ENCODE assay signal across 8 cellular contexts in the genomic region with DNA sequence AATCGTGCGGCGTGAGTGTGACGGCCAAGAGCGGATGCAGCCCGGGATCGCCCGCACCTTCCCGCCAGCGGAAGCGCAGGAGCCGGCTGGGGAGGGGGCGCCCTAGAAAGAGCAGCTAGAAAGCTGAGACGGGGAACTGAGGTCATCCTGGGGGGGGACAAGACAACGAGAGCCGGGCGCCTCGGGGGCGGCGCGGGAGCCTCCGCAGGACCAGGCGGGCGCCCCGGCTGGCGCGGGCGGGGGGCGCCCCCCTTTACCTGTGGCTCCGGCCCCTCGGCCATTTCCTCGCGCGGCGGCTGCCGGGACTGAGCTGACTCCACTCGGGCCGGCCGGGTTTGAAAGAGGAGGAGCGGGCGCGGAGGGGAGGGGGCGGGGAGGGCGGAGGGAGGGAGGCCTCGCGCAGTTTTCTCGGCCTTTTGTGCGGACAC. TPM values are rescaled to one million over a fixed set of nuclear protein-coding genes. Genes with fewer than 3 reads are reported as not detected.
DNase-seq lines count a peak whose midpoint lies in the region; ATAC-seq, FAIRE-seq and TF ChIP-seq lines count a peak whose summit lies in the region.
"Not testable (repeated sequence)": the region's sequence is repeated elsewhere in the genome, so short reads cannot be mapped to it uniquely, and the experiment has no call there.

No MANE protein-coding gene starts in this region.

- H3K4me3 ChIP-seq in HEK293 (ENCODE audit: low read depth, low read length) = peak overlapping the region; percentile 59
- peak overlapping the region; percentile 83 for H3K4me3 ChIP-seq in MG63
- peak overlapping the region; percentile 91 for H3K4me3 ChIP-seq in GM12878
- peak overlapping the region; percentile 93 for H3K4me3 ChIP-seq in thoracic aorta

- H3K4me1 ChIP-seq in HEK293 (ENCODE audit: control insufficient read depth, insufficient read depth, low read length) (peaks cover 15% of the 10 kb centered on the region), thoracic aorta (ENCODE audit: control insufficient read depth in 1 of 2, low read depth in 2 of 2) (peaks cover 4 to 23% of the 10 kb centered on the region in 2 donors)
- not testable (repeated sequence) for H3K4me1 ChIP-seq in GM12878 (ENCODE audit: control insufficient read depth, insufficient read depth, low read length)

- H3K9me3 Mint-ChIP-seq in natural killer cell = not testable (repeated sequence)

- peak overlapping the region; percentile 80 for H3K9ac ChIP-seq in GM12878 (ENCODE audit: control insufficient read depth, insufficient read depth, low read length)

- not testable (repeated sequence) for H3K27me3 ChIP-seq in MG63; GM12878 (replicated peaks in 1 of 2; ENCODE audit: control insufficient read depth in 2 of 2, insufficient read depth in 2 of 2, low read length in 1 of 2); thoracic aorta (replicated peaks; ENCODE audit: insufficient read depth)

- peak overlapping the region; percentile 90 for H3K4me3 Mint-ChIP-seq in natural killer cell

- not testable (repeated sequence) for H2AFZ ChIP-seq in GM12878 (ENCODE audit: control insufficient read depth, low read depth, low read length)

- RAD21 ChIA-PET in GM12878 (lab: Charles Lee; ENCODE audit: unreplicated experiment) = interaction anchor here (1.1 to 1.4 kb wide), 2 partner anchors 47 to 346 kb away, joined by 3 to 6 read pairs; no protein-coding TSS in a partner anchor

- 2% methylated on average over 22 of the region's 48 CpGs for WGBS in GM12878 (ENCODE audit: insufficient coverage, insufficient replicate concordance, low lambda C conversion rate, missing lambda C conversion rate)

- peaks cover 49% of the 10 kb centered on the region for H3K79me2 ChIP-seq in GM12878 (ENCODE audit: control insufficient read depth, insufficient read depth, low read length)

- ATAC-seq in GM12878 (peak; percentile 71), Right ventricle myocardium superior (ENCODE audit: poor library complexity) (peak; percentile 82), natural killer cell (peak; percentile 46 to 59 (median 48)), thoracic aorta (ENCODE audit: insufficient number of reproducible peaks, low FRiP score, low read depth) (peak; percentile 32)

- peak overlapping the region; percentile 68 to 80 for H3K27ac Mint-ChIP-seq in natural killer cell

- TF ChIP-seq EP300 in GM12878 (IDR thresholded peaks at IDR 0.05; ENCODE audit: borderline replicate concordance in 1 of 2, control insufficient read depth in 1 of 2, low read depth in 2 of 2, low read length in 2 of 2) = not testable (repeated sequence)

- not testable (repeated sequence) for TF ChIP-seq RAD21 in GM12878 (IDR thresholded peaks at IDR 0.05; ENCODE audit: insufficient read depth, low read depth, low read length)

- DNase-seq in EL (peak; percentile 56), MG63 (peak; percentile 53), T-helper 2 cell (peak in 3 of 5 experiments; percentile 24 to 65 (median 44)), Right ventricle myocardium superior (peak; percentile 83), natural killer cell (peak; percentile 42)
- DNase-seq in GM12878 (ENCODE audit: low read depth, low spot score); thoracic aorta (ENCODE audit: low spot score): not testable (repeated sequence)

- not testable (repeated sequence) for H3K36me3 Mint-ChIP-seq in natural killer cell

- TF ChIP-seq POLR2A in GM12878 (IDR thresholded peaks at IDR 0.05; ENCODE audit: low read depth, low read length) = not testable (repeated sequence)

- in situ Hi-C loops in GM12878 (cut with MboI) = not testable (repeated sequence)

- H3K27me3 Mint-ChIP-seq in natural killer cell (ENCODE audit: low read depth in 2 of 2) = peaks cover 0 to 15% of the 10 kb centered on the region in 2 donors

- not testable (repeated sequence) for H3K4me2 ChIP-seq in GM12878 (ENCODE audit: control insufficient read depth, insufficient read depth)

- CTCF ChIA-PET in HEK293 (lab: Yijun Ruan, JAX); GM12878 (lab: Yijun Ruan, JAX): not testable (repeated sequence)

- peak overlapping the region; percentile 82 for H3K27ac ChIP-seq in HEK293 (ENCODE audit: extremely low read depth, low read depth, low read length)
- peak overlapping the region; percentile 85 for H3K27ac ChIP-seq in GM12878 (ENCODE audit: control insufficient read depth, insufficient read depth)
- H3K27ac ChIP-seq in thoracic aorta = peak overlapping the region; percentile 67 to 73

- H4K20me1 ChIP-seq in GM12878 (ENCODE audit: control insufficient read depth, insufficient read depth) = not testable (repeated sequence)

- not testable (repeated sequence) for H3K9me3 ChIP-seq in HEK293 (ENCODE audit: control insufficient read depth, insufficient read depth, low read depth, low read length); MG63; GM12878 (replicated peaks; ENCODE audit: control insufficient read depth, insufficient read depth, low read length); thoracic aorta

- SMC1A ChIA-PET in GM12878 (lab: Charles Lee; ENCODE audit: uncharacterized antibody, unreplicated experiment) = interaction anchor here (1.4 kb wide), 1 partner anchor 138 kb away, joined by 3 read pairs; no protein-coding TSS in a partner anchor

- H3K36me3 ChIP-seq in HEK293 (ENCODE audit: control insufficient read depth in 2 of 2, insufficient read depth in 1 of 2, low read length in 2 of 2); MG63; GM12878 (ENCODE audit: control insufficient read depth in 2 of 2, insufficient read depth in 2 of 2, low read length in 1 of 2); thoracic aorta: not testable (repeated sequence)

- H3K4me1 Mint-ChIP-seq in natural killer cell = peaks cover 20 to 36% of the 10 kb centered on the region in 2 donors

- BruUV-seq in GM12878 (replicated peaks; lab: Mats Ljungman, UMichigan) = not testable (repeated sequence)

- TF ChIP-seq CTCF in HEK293 (tag by site-specific recombination; IDR thresholded peaks at IDR 0.05); GM12878 (IDR thresholded peaks at IDR 0.05 in 2 of 3, conservative IDR thresholded peaks at IDR 0.05 in 1 of 3; ENCODE audit: control insufficient read depth in 2 of 3, extremely low read depth in 1 of 3, insufficient read depth in 1 of 3, low read depth in 3 of 3, low read length in 3 of 3); natural killer cell (IDR thresholded peaks at IDR 0.05); thoracic aorta (IDR thresholded peaks at IDR 0.05): not testable (repeated sequence)

- FAIRE-seq in GM12878 (lab: Jason Lieb, UNC) = not testable (repeated sequence)

- POLR2A ChIA-PET in HEK293 (lab: Yijun Ruan, JAX) (interaction anchor here (0.6 to 2.1 kb wide), 17 partner anchors 15 to 723 kb away, joined by 3 to 8 read pairs (median 3); a partner anchor contains a TSS), GM12878 (lab: Charles Lee) (interaction anchor here (0.6 to 1.3 kb wide), 4 partner anchors 9 to 118 kb away, joined by 3 to 5 read pairs (median 4); no protein-coding TSS in a partner anchor)

- intact Hi-C loops in GM12878 (cut with micrococcal nuclease; ENCODE audit: unreplicated experiment) = loop anchor here (5.0 kb wide), 1 partner anchor 196 kb away; a partner anchor contains a TSS
- intact Hi-C loops in Right ventricle myocardium superior (cut with DNase I); natural killer cell (cut with micrococcal nuclease): not testable (repeated sequence)

TF ChIP-seq in GM12878, 131 proteins besides CTCF, POLR2A, EP300 and RAD21:
- TF ChIP-seq YY1 (IDR thresholded peaks at IDR 0.05; ENCODE audit: low read depth, low read length) = peak; percentile 82
- TF ChIP-seq BACH1 (IDR thresholded peaks at IDR 0.05; ENCODE audit: borderline replicate concordance) = 0 out of 2 replicates have a peak, but pooled peaks have one; percentile 20
- TF ChIP-seq POLR2AphosphoS5 (IDR thresholded peaks at IDR 0.05; ENCODE audit: low read length) = peak; percentile 29; the same call in 1 of the 2 replicates
- 0 out of 3 replicates have a peak, but pooled peaks of 1 of the 2 experiments have one; percentile 46 for TF ChIP-seq EGR1 (IDR thresholded peaks at IDR 0.05; ENCODE audit: borderline replicate concordance in 1 of 2, low read depth in 2 of 2, low read length in 2 of 2)
TF ChIP-seq in GM12878: peak in this region for 4; not testable (repeated sequence) for 127.

RNA-seq across cellular contexts. Expression of a gene that starts 56.8 kb away (rescaled TPM):
- total RNA-seq in MG63 (2014; rRNA removed; shearing (Covaris generic); ENCODE audit: low replicate concordance) = not detected in 2 replicates
- total RNA-seq in GM12878 (2013; cell fraction: nucleolus; rRNA removed) = not detected in 2 replicates
- not detected in 2 replicates for total RNA-seq in GM12878 (2014; rRNA removed)
- not detected in 2 replicates for total RNA-seq in GM12878 (2014; rRNA removed; fragmentation: Illumina TruSeq; extraction: Trizol)
- not detected in 2 replicates for total RNA-seq in GM12878 (2021)
- polyA plus RNA-seq in GM12878 (2011; ENCODE audit: low read depth) = 0.12 TPM
- not detected in 2 replicates for polyA plus RNA-seq in GM12878 (2011; rRNA removed)
- polyA plus RNA-seq in GM12878 (2011; cell fraction: cytosol; rRNA removed) = not detected in 2 replicates
- polyA plus RNA-seq in GM12878 (2011; cell fraction: nucleus; rRNA removed) = not detected in 2 replicates
- polyA plus RNA-seq in GM12878 (2012) = 0.07 and 0.13 TPM in 2 replicates
- not detected in 2 replicates for polyA plus RNA-seq in GM12878 (2014; fragmentation: Illumina TruSeq; extraction: Trizol)
- not detected for polyA plus RNA-seq in GM12878 (2014; fragmentation: Nextera tagmentation; extraction: Ambion mirVana)
- polyA plus RNA-seq in GM12878 (2014; rRNA removed) = not detected in 2 replicates
- not detected for polyA plus RNA-seq in GM12878 (2016; fragmentation: Nextera tagmentation; extraction: Ambion mirVana)
- polyA minus RNA-seq in GM12878 (2011; rRNA and poly(A)+ RNA removed) = not detected in 2 replicates
- polyA minus RNA-seq in GM12878 (2011; cell fraction: cytosol; rRNA and poly(A)+ RNA removed) = not detected in 2 replicates
- polyA minus RNA-seq in GM12878 (2011; cell fraction: nucleus; rRNA and poly(A)+ RNA removed) = not detected in 2 replicates
- total RNA-seq in Right ventricle myocardium superior = 16.6 TPM
- not detected for total RNA-seq in natural killer cell
- total RNA-seq in thoracic aorta = not detected

Comparison
In these comparisons a context has a peak if more than half of its experiments do, and no peak if none do; other contexts are left out.
1. ATAC-seq: peak in every context shown above with its lines; median percentile 82 in Right ventricle myocardium superior; 71 in GM12878; 48 in natural killer cell; 32 in thoracic aorta.
2. RNA of a gene that starts 56.8 kb away (total RNA-seq): 16.6 TPM in Right ventricle myocardium superior (single experiment); not detected in MG63, not detected in GM12878, not detected in natural killer cell and not detected in thoracic aorta; every median in the first group is over 10 times any median in the second.
3. Peak in every context shown above with its lines, with median percentiles within 50 percentile points of each other: H3K27ac ChIP-seq and H3K4me3 ChIP-seq.